In the genomic region with DNA sequence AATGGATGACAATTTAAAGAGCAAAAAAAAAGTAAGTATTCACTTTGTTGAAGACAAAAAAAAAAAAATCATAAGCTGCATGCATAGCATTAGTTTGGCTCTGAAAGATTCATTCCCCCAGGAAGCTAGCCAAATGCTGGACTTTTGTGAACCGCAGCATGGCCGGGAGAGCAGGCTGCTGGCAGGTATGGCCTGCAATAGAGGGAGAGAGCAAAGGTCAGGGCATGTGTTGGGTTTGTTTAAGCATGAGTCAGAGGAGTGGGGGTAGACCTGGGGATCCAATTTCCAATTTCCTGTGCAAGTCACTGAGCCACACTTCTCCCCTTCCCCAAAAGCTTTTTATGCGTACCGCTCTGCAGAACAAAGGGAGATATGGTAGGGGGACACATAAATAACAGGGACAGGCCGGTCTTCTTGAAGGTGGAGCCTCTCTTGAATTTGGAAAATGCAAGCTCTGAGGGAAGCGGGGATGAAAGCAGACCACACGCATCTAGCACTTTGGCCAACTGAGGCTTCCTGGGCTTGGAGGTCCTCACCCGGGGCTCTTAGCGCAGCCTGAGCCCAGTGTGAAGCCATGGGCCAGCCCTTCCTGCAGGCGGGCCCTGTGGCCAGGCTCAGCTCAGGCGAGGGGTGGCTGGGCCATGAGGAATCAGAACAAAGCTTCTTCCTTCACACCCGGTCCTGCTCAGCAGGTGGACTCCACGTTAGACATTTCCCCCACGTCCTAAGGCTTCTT, we compare ENCODE assay signal across 8 cellular contexts.
DNase-seq lines count a peak whose midpoint lies in the region; ATAC-seq, FAIRE-seq and TF ChIP-seq lines count a peak whose summit lies in the region.

No MANE protein-coding gene starts in this region.

- H3K27me3 ChIP-seq in iPS-18a (ENCODE audit: control insufficient read depth, insufficient read depth, low read length), result no peaks in the 10 kb centered on the region
- H3K27me3 ChIP-seq in stomach, result no peaks in the 10 kb centered on the region

- H3K36me3 ChIP-seq in iPS-18a (ENCODE audit: control insufficient read depth, low read depth, low read length) (no peaks in the 10 kb centered on the region), stomach (no peaks in the 10 kb centered on the region)

- H3K27ac ChIP-seq in iPS-18a (ENCODE audit: low read length), result peak overlapping the region; percentile 58
- peak overlapping the region; percentile 90 to 93 (median 93) for H3K27ac ChIP-seq in stomach

- H3K9ac ChIP-seq in iPS-18a (ENCODE audit: low read length), result peak overlapping the region; percentile 37

- intact Hi-C loops in stomach (cut with DNase I; ENCODE audit: low total_unique reads), result no loop called here

- peak; percentile 90 for FAIRE-seq in TTC549 (lab: Jason Lieb, UNC)

- DNase-seq in AG20443 (ENCODE audit: low spot score) (peak; percentile 43), HS-5 (ENCODE audit: low read depth) (peak; percentile 68), stomach (peak; percentile 79)

- H3K4me1 ChIP-seq in iPS-18a (ENCODE audit: control insufficient read depth, low read depth, low read length) (peaks cover 30% of the 10 kb centered on the region), stomach (peaks cover 77 to 86% (median 78%) of the 10 kb centered on the region in 4 donors)

- TF ChIP-seq POLR2A in stomach (IDR thresholded peaks at IDR 0.05), result no peak

- WGBS in stomach, 5 donors, result 43 to 67% (median 57%) methylated on average over 13 to 14 of the region's 14 CpGs

- H3K4me3 ChIP-seq in iPS-18a (ENCODE audit: low read length), result no peak overlapping the region
- no peak overlapping the region for H3K4me3 ChIP-seq in stomach

- no peak for TF ChIP-seq EP300 in stomach (IDR thresholded peaks at IDR 0.05)

- ATAC-seq in GM21381 (IDR thresholded peaks at IDR 0.05; ENCODE audit: unreplicated experiment), result no peak
- no peak for ATAC-seq in HG02885 (IDR thresholded peaks at IDR 0.05; ENCODE audit: poor library complexity, unreplicated experiment)
- ATAC-seq in HG02870 (IDR thresholded peaks at IDR 0.05; ENCODE audit: unreplicated experiment), result no peak

- H3K9me3 ChIP-seq in iPS-18a (ENCODE audit: control insufficient read depth, low read depth, low read length) (no peaks in the 10 kb centered on the region), stomach (no peaks in the 10 kb centered on the region)

- TF ChIP-seq CTCF in stomach (IDR thresholded peaks at IDR 0.05), result no peak
